In genomic region chr20:56422131-56422823, GRCh38 we compare ENCODE assay signal across 8 cellular contexts. TPM values are rescaled to one million over a fixed set of nuclear protein-coding genes. Genes with fewer than 3 reads are reported as not detected.
DNase-seq lines count a peak whose midpoint lies in the region; ATAC-seq and TF ChIP-seq lines count a peak whose summit lies in the region.

No MANE protein-coding gene starts in this region.

- H3K4me3 Mint-ChIP-seq in naive thymus-derived CD8-positive, alpha-beta T cell = peak overlapping the region in 9 of 10 donors; percentile 37 to 75 (median 67)

- H3K27ac Mint-ChIP-seq in naive thymus-derived CD8-positive, alpha-beta T cell = peak overlapping the region; percentile 86 to 99 (median 96)

- no peak for ATAC-seq in naive thymus-derived CD8-positive, alpha-beta T cell
- ATAC-seq in GM21423 (IDR thresholded peaks at IDR 0.05; ENCODE audit: unreplicated experiment) (no peak), GM21447 (IDR thresholded peaks at IDR 0.05; ENCODE audit: unreplicated experiment) (no peak), HG03196 (IDR thresholded peaks at IDR 0.05; ENCODE audit: unreplicated experiment) (no peak)

- H3K4me3 ChIP-seq in astrocyte of the cerebellum (ENCODE audit: low read depth, low read length) = no peak overlapping the region

- in situ Hi-C loops in astrocyte of the cerebellum (cut with HindIII; ENCODE audit: low sequenced_read_pairs) = no loop called here
- in situ Hi-C loops in G401 (cut with HindIII; ENCODE audit: low sequenced_read_pairs) = no loop called here

- H3K27me3 Mint-ChIP-seq in naive thymus-derived CD8-positive, alpha-beta T cell = no peaks in the 10 kb centered on the region

- H3K36me3 Mint-ChIP-seq in naive thymus-derived CD8-positive, alpha-beta T cell = peaks cover 0 to 12% (median 0%) of the 10 kb centered on the region in 3 donors

- peak; percentile 25 for TF ChIP-seq CTCF in astrocyte of the cerebellum (IDR thresholded peaks at IDR 0.05; ENCODE audit: low read depth, low read length, missing control alignments)

- DNase-seq in Daoy (ENCODE audit: low read depth) = peak; percentile 81
- peak; percentile 93 for DNase-seq in M059J (ENCODE audit: low read depth)
- peak; percentile 84 for DNase-seq in astrocyte of the cerebellum (ENCODE audit: low read depth)
- no peak for DNase-seq in naive thymus-derived CD8-positive, alpha-beta T cell
- DNase-seq in G401 (ENCODE audit: low spot score) = no peak

- no peaks in the 10 kb centered on the region for H3K9me3 Mint-ChIP-seq in naive thymus-derived CD8-positive, alpha-beta T cell

- peaks cover 39 to 79% (median 61%) of the 10 kb centered on the region in 4 donors for H3K4me1 Mint-ChIP-seq in naive thymus-derived CD8-positive, alpha-beta T cell

- POLR2A ChIA-PET in naive thymus-derived CD8-positive, alpha-beta T cell (lab: Charles Lee) = interaction anchor here (0.7 to 4.0 kb wide), 6 partner anchors 10 to 38 kb away, joined by 3 to 34 read pairs (median 7); partner anchors contain the start of genes AURKA, CASS4 and CSTF1

RNA-seq across cellular contexts. Expression of gene CASS4, which starts 10.2 kb away (rescaled TPM):
- total RNA-seq in Daoy (2014; rRNA removed; shearing (Covaris generic)) = 0.09 and 0.17 TPM in 2 replicates
- total RNA-seq in M059J (2014; rRNA removed; shearing (Covaris generic)) = 0.15 TPM in 1 of 2 replicates, not detected in the other
- 10 to 100 TPM; 11.6 to 12.9 TPM for total RNA-seq in naive thymus-derived CD8-positive, alpha-beta T cell
- polyA plus RNA-seq in naive thymus-derived CD8-positive, alpha-beta T cell = 10 to 100 TPM in 1 of 3 donors, 1 to 10 TPM in 2; 5.5 to 11.2 (median 7.1) TPM
- 0.51 TPM in 1 of 2 replicates, not detected in the other for total RNA-seq in G401 (2014; rRNA removed; shearing (Covaris generic))

RNA-seq across cellular contexts. Expression of gene CSTF1, which starts 29.8 kb away (rescaled TPM):
- 44.1 and 45.2 TPM in 2 replicates for total RNA-seq in Daoy (2014; rRNA removed; shearing (Covaris generic))
- 93.5 and 101 TPM in 2 replicates for total RNA-seq in M059J (2014; rRNA removed; shearing (Covaris generic))
- 10 to 100 TPM; 43.7 to 52.8 TPM for total RNA-seq in naive thymus-derived CD8-positive, alpha-beta T cell
- 10 to 100 TPM; 27.2 to 33.3 (median 27.7) TPM for polyA plus RNA-seq in naive thymus-derived CD8-positive, alpha-beta T cell
- 54.6 and 76.4 TPM in 2 replicates for total RNA-seq in G401 (2014; rRNA removed; shearing (Covaris generic))

RNA-seq across cellular contexts. Expression of gene AURKA, which starts 30.3 kb away (rescaled TPM):
- 115 and 137 TPM in 2 replicates for total RNA-seq in Daoy (2014; rRNA removed; shearing (Covaris generic))
- total RNA-seq in M059J (2014; rRNA removed; shearing (Covaris generic)) = 191 and 212 TPM in 2 replicates
- total RNA-seq in naive thymus-derived CD8-positive, alpha-beta T cell = 1 to 10 TPM in 1 of 2 experiments, under 1 TPM in 1; 0.85 to 1.3 TPM
- under 1 TPM; 0.19 to 0.50 (median 0.44) TPM for polyA plus RNA-seq in naive thymus-derived CD8-positive, alpha-beta T cell
- 65.2 and 100 TPM in 2 replicates for total RNA-seq in G401 (2014; rRNA removed; shearing (Covaris generic))

RNA-seq across cellular contexts. Expression of gene RTF2, which starts 46.1 kb away (rescaled TPM):
- total RNA-seq in Daoy (2014; rRNA removed; shearing (Covaris generic)) = 81.7 and 87.3 TPM in 2 replicates
- total RNA-seq in M059J (2014; rRNA removed; shearing (Covaris generic)) = 131 and 178 TPM in 2 replicates
- total RNA-seq in naive thymus-derived CD8-positive, alpha-beta T cell = 10 to 100 TPM; 65.1 to 69.0 TPM
- 100 to 1,000 TPM; 121 to 147 (median 138) TPM for polyA plus RNA-seq in naive thymus-derived CD8-positive, alpha-beta T cell
- 69.3 and 82.8 TPM in 2 replicates for total RNA-seq in G401 (2014; rRNA removed; shearing (Covaris generic))

Comparison
In these comparisons a context has a peak if more than half of its experiments do, and no peak if none do; other contexts are left out.
1. DNase-seq: peak in Daoy (single experiment), M059J (single experiment) and astrocyte of the cerebellum (single experiment); none in naive thymus-derived CD8-positive, alpha-beta T cell (0 of 10) and G401 (single experiment).
2. RNA of gene AURKA, which starts 30.3 kb away (total RNA-seq): 191 to 212 TPM in M059J, 115 to 137 TPM in Daoy and 65.2 to 100 TPM in G401; 0.85 to 1.3 TPM in naive thymus-derived CD8-positive, alpha-beta T cell; every median in the first group is over 10 times any median in the second.